8 cellular contexts compared by ENCODE assay signal in genomic region chr10:77350711-77351119, GRCh38.
A peak's percentile ranks its signal among the peaks of the same experiment; 100 is the strongest.
DNase-seq lines count a peak whose midpoint lies in the region; ATAC-seq and TF ChIP-seq lines count a peak whose summit lies in the region.

No MANE protein-coding gene starts in this region.

- no peaks in the 10 kb centered on the region for H3K36me3 ChIP-seq in kidney epithelial cell (ENCODE audit: control insufficient read depth, insufficient read depth, low read length)

- peaks cover 6% of the 10 kb centered on the region for H3K4me1 Mint-ChIP-seq in activated T-cell treated with anti-CD3 and anti-CD28 coated beads, Interleukin-2, amount 50 U/mL, for 72 hours (ENCODE audit: low read depth)
- no peaks in the 10 kb centered on the region for H3K4me1 Mint-ChIP-seq in T-cell

- no peak overlapping the region for H3K4me3 Mint-ChIP-seq in activated T-cell treated with anti-CD3 and anti-CD28 coated beads, Interleukin-2, amount 50 U/mL, for 72 hours
- H3K4me3 Mint-ChIP-seq in T-cell = no peak overlapping the region

- peak; percentile 2 for TF ChIP-seq CTCF in kidney epithelial cell (IDR thresholded peaks at IDR 0.05; ENCODE audit: insufficient read depth, low read length, poor library complexity, severe bottlenecking)

- peak; percentile 83 to 88 for ATAC-seq in activated T-cell treated with anti-CD3 and anti-CD28 coated beads, Interleukin-2, amount 50 U/mL, for 72 hours (replicated peaks in 1 of 2)
- ATAC-seq in T-cell (replicated peaks in 1 of 4) (no peak), GM18861 (IDR thresholded peaks at IDR 0.05; ENCODE audit: unreplicated experiment) (no peak)

- peak; percentile 5 to 6 for DNase-seq in stimulated activated CD4-positive, alpha-beta T cell treated with anti-CD3 and anti-CD28 coated beads, Interleukin-4, amount 100 ng/mL, for 48 hours (ENCODE audit: low read depth in 2 of 2)
- DNase-seq in stimulated activated CD4-positive, alpha-beta T cell treated with anti-CD3 and anti-CD28 coated beads, Interleukin-4, amount 100 ng/mL, for 1 hour = no peak
- DNase-seq in activated T-cell treated with anti-CD3 and anti-CD28 coated beads, Interleukin-2, amount 50 U/mL, for 72 hours = peak; percentile 27 to 36
- DNase-seq in kidney epithelial cell (ENCODE audit: low read depth) (peak; percentile 96), T-cell (no peak), cerebellar cortex (ENCODE audit: low spot score) (no peak), NCI-H1694 (lab: John Stamatoyannopoulos, UW) (no peak)

- no peaks in the 10 kb centered on the region for H3K36me3 Mint-ChIP-seq in activated T-cell treated with anti-CD3 and anti-CD28 coated beads, Interleukin-2, amount 50 U/mL, for 72 hours (ENCODE audit: insufficient read depth in 2 of 2)
- H3K36me3 Mint-ChIP-seq in T-cell = no peaks in the 10 kb centered on the region

- no peaks in the 10 kb centered on the region for H3K27me3 Mint-ChIP-seq in activated T-cell treated with anti-CD3 and anti-CD28 coated beads, Interleukin-2, amount 50 U/mL, for 72 hours (ENCODE audit: low read depth)
- H3K27me3 Mint-ChIP-seq in T-cell = peaks cover 0 to 17% of the 10 kb centered on the region in 2 donors

- H3K27me3 ChIP-seq in kidney epithelial cell (ENCODE audit: control insufficient read depth, insufficient read depth, low read length) = no peaks in the 10 kb centered on the region

- POLR2A ChIA-PET in T-cell (lab: Charles Lee) = no interaction called here

- peaks cover 1 to 3% of the 10 kb centered on the region in 2 donors for H3K9me3 Mint-ChIP-seq in activated T-cell treated with anti-CD3 and anti-CD28 coated beads, Interleukin-2, amount 50 U/mL, for 72 hours
- no peaks in the 10 kb centered on the region for H3K9me3 Mint-ChIP-seq in T-cell

- H3K27ac Mint-ChIP-seq in activated T-cell treated with anti-CD3 and anti-CD28 coated beads, Interleukin-2, amount 50 U/mL, for 72 hours = no peak overlapping the region
- no peak overlapping the region for H3K27ac Mint-ChIP-seq in T-cell

- CTCF ChIA-PET in T-cell (lab: Charles Lee) = no interaction called here

- H3K4me3 ChIP-seq in kidney epithelial cell (ENCODE audit: low read depth, low read length) = no peak overlapping the region

Comparison
In these comparisons a context has a peak if more than half of its experiments do, and no peak if none do; other contexts are left out.
1. DNase-seq: peak in stimulated activated CD4-positive, alpha-beta T cell treated with anti-CD3 and anti-CD28 coated beads, Interleukin-4, amount 100 ng/mL, for 48 hours (2 of 2), activated T-cell treated with anti-CD3 and anti-CD28 coated beads, Interleukin-2, amount 50 U/mL, for 72 hours (2 of 2) and kidney epithelial cell (single experiment); none in stimulated activated CD4-positive, alpha-beta T cell treated with anti-CD3 and anti-CD28 coated beads, Interleukin-4, amount 100 ng/mL, for 1 hour (single experiment), T-cell (0 of 34), cerebellar cortex (single experiment) and NCI-H1694 (single experiment).
2. ATAC-seq: peak in activated T-cell treated with anti-CD3 and anti-CD28 coated beads, Interleukin-2, amount 50 U/mL, for 72 hours (2 of 2); none in T-cell (0 of 4) and GM18861 (single experiment).